Comparison of ENCODE assay signal across 2 cellular contexts in the genomic region with DNA sequence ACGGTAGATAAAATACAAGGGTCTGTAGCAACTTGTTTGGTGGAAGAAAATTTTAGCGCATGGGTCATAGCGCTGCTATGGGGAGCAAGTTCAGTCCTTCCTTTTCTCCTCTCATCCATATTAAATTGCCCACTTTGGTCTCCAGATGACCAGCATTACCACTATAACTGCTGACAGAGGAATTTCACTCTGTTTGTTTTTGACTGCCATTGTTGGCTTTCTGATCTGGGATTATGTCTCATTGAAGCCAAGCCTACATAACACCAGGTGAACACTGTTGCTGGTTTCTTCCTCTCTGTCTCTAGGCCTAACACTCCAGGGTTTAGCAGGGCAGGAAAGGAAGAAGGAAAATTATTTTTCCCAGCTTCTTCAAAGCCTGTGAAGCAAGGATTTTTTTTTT.
TF ChIP-seq lines count a peak whose summit lies in the region.

No MANE protein-coding gene starts in this region.

TF ChIP-seq in HepG2, 621 proteins besides CTCF, POLR2A, EP300 and RAD21:
- TF ChIP-seq MAFF (IDR thresholded peaks at IDR 0.05; ENCODE audit: low read depth, low read length), result peak; percentile 90
- TF ChIP-seq ZNF644 (CRISPR knock-in tag; IDR thresholded peaks at IDR 0.05; ENCODE audit: low read depth), result peak; percentile 69
- TF ChIP-seq FOXA1 (IDR thresholded peaks at IDR 0.05), result no peak
- TF ChIP-seq FOXA1 (CRISPR knock-in tag; IDR thresholded peaks at IDR 0.05), result peak; percentile 34; the same call in 1 of the 2 replicates
- 0 out of 2 replicates have a peak, but pooled peaks have one; percentile 20 for TF ChIP-seq SAP130 (CRISPR knock-in tag; IDR thresholded peaks at IDR 0.05; ENCODE audit: low read depth)
- no peak for TF ChIP-seq ESRRA (CRISPR knock-in tag; IDR thresholded peaks at IDR 0.05; ENCODE audit: low read depth)
- TF ChIP-seq ZNF496 (CRISPR knock-in tag; IDR thresholded peaks at IDR 0.05; ENCODE audit: insufficient replicate concordance), result no peak
- no peak for TF ChIP-seq SOX13 (IDR thresholded peaks at IDR 0.05)
- TF ChIP-seq SOX13 (CRISPR knock-in tag; conservative IDR thresholded peaks at IDR 0.05 in 1 of 2, IDR thresholded peaks at IDR 0.05 in 1 of 2), result peak in 1 of 2 experiments; percentile 43; a peak in 1 of 4 replicates
- TF ChIP-seq MAFK (conservative IDR thresholded peaks at IDR 0.05 in 1 of 2, IDR thresholded peaks at IDR 0.05 in 1 of 2; ENCODE audit: low read length in 2 of 2), result peak; percentile 89 to 90
TF ChIP-seq in HepG2: peak in this region for 6.

TF ChIP-seq in GM12878, 131 proteins besides CTCF, POLR2A, EP300 and RAD21:
- TF ChIP-seq CREB1 (IDR thresholded peaks at IDR 0.05; ENCODE audit: low read depth) (no peak), CBX5 (IDR thresholded peaks at IDR 0.05; ENCODE audit: low read depth) (no peak), CHD2 (IDR thresholded peaks at IDR 0.05; ENCODE audit: borderline replicate concordance, low read depth, low read length) (no peak), MTA2 (IDR thresholded peaks at IDR 0.05; ENCODE audit: low read depth) (no peak), TBL1XR1 (IDR thresholded peaks at IDR 0.05; ENCODE audit: low read depth, low read length) (no peak), MYC (IDR thresholded peaks at IDR 0.05; ENCODE audit: insufficient read depth, insufficient read length, insufficient replicate concordance, low read length, severe bottlenecking) (no peak), BRCA1 (IDR thresholded peaks at IDR 0.05; ENCODE audit: low read depth, low read length) (no peak), CBX3 (IDR thresholded peaks at IDR 0.05; ENCODE audit: borderline replicate concordance, low read depth) (no peak), FOS (IDR thresholded peaks at IDR 0.05; ENCODE audit: borderline replicate concordance, extremely low read depth, insufficient read length) (no peak)
- TF ChIP-seq, protein P1, sequence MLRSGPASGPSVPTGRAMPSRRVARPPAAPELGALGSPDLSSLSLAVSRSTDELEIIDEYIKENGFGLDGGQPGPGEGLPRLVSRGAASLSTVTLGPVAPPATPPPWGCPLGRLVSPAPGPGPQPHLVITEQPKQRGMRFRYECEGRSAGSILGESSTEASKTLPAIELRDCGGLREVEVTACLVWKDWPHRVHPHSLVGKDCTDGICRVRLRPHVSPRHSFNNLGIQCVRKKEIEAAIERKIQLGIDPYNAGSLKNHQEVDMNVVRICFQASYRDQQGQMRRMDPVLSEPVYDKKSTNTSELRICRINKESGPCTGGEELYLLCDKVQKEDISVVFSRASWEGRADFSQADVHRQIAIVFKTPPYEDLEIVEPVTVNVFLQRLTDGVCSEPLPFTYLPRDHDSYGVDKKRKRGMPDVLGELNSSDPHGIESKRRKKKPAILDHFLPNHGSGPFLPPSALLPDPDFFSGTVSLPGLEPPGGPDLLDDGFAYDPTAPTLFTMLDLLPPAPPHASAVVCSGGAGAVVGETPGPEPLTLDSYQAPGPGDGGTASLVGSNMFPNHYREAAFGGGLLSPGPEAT (IDR thresholded peaks at IDR 0.05; ENCODE audit: low read depth), result no peak
- TF ChIP-seq, protein P2, sequence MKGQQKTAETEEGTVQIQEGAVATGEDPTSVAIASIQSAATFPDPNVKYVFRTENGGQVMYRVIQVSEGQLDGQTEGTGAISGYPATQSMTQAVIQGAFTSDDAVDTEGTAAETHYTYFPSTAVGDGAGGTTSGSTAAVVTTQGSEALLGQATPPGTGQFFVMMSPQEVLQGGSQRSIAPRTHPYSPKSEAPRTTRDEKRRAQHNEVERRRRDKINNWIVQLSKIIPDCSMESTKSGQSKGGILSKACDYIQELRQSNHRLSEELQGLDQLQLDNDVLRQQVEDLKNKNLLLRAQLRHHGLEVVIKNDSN (IDR thresholded peaks at IDR 0.05; ENCODE audit: borderline replicate concordance, extremely low read length, insufficient read depth, low read depth, low read length), result no peak
- TF ChIP-seq, protein P3, sequence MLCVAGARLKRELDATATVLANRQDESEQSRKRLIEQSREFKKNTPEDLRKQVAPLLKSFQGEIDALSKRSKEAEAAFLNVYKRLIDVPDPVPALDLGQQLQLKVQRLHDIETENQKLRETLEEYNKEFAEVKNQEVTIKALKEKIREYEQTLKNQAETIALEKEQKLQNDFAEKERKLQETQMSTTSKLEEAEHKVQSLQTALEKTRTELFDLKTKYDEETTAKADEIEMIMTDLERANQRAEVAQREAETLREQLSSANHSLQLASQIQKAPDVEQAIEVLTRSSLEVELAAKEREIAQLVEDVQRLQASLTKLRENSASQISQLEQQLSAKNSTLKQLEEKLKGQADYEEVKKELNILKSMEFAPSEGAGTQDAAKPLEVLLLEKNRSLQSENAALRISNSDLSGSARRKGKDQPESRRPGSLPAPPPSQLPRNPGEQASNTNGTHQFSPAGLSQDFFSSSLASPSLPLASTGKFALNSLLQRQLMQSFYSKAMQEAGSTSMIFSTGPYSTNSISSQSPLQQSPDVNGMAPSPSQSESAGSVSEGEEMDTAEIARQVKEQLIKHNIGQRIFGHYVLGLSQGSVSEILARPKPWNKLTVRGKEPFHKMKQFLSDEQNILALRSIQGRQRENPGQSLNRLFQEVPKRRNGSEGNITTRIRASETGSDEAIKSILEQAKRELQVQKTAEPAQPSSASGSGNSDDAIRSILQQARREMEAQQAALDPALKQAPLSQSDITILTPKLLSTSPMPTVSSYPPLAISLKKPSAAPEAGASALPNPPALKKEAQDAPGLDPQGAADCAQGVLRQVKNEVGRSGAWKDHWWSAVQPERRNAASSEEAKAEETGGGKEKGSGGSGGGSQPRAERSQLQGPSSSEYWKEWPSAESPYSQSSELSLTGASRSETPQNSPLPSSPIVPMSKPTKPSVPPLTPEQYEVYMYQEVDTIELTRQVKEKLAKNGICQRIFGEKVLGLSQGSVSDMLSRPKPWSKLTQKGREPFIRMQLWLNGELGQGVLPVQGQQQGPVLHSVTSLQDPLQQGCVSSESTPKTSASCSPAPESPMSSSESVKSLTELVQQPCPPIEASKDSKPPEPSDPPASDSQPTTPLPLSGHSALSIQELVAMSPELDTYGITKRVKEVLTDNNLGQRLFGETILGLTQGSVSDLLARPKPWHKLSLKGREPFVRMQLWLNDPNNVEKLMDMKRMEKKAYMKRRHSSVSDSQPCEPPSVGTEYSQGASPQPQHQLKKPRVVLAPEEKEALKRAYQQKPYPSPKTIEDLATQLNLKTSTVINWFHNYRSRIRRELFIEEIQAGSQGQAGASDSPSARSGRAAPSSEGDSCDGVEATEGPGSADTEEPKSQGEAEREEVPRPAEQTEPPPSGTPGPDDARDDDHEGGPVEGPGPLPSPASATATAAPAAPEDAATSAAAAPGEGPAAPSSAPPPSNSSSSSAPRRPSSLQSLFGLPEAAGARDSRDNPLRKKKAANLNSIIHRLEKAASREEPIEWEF (IDR thresholded peaks at IDR 0.05; ENCODE audit: insufficient replicate concordance, low read depth, low read length), result no peak
- TF ChIP-seq, protein P4, sequence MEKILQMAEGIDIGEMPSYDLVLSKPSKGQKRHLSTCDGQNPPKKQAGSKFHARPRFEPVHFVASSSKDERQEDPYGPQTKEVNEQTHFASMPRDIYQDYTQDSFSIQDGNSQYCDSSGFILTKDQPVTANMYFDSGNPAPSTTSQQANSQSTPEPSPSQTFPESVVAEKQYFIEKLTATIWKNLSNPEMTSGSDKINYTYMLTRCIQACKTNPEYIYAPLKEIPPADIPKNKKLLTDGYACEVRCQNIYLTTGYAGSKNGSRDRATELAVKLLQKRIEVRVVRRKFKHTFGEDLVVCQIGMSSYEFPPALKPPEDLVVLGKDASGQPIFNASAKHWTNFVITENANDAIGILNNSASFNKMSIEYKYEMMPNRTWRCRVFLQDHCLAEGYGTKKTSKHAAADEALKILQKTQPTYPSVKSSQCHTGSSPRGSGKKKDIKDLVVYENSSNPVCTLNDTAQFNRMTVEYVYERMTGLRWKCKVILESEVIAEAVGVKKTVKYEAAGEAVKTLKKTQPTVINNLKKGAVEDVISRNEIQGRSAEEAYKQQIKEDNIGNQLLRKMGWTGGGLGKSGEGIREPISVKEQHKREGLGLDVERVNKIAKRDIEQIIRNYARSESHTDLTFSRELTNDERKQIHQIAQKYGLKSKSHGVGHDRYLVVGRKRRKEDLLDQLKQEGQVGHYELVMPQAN (conservative IDR thresholded peaks at IDR 0.05), result no peak
